ENCODE assay signal across 8 cellular contexts in the genomic region with DNA sequence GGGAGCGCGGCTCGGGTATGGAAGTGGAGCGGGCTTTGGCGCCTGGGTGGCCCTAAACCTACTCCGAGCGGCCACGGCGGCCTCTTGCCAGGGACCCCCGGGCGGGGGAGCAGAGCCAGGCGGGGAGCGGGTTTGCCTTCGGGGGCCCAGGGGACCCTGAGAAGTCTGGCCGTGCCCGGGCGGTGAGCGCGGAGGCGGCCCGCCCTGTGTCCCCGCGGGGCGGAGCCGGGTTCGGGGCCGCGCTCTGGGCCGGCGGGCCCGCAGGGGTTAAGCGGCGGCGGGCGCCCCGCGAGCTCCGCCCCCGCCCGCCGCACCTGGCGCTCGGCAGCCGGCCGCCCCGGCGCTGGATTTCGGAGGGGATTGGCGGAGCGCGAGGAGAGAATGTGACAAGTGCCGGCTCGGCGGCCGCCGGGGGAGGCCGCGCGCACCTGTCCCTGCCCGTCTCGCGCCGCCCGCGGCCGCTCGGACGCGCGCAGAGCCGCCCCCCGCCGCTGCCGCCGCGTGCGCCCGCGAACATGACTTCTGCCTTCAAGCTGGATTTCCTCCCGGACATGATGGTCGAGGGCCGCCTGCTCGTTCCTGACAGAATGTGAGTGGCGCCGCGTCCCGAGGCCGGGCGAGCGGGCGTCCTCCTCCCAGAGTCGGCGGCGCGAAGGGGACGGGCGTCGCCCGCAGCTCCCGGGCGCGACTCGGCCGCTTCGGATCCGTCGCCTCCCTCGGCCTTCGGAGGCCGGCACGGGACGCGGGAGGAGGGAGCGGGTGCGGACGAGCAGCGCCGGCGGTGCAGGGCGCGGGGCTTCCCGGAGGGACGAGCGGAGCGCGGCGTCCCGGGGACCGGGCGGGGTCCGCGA. TPM values are rescaled to one million over a fixed set of nuclear protein-coding genes. Genes with fewer than 3 reads are reported as not detected.
DNase-seq lines count a peak whose midpoint lies in the region; ATAC-seq and TF ChIP-seq lines count a peak whose summit lies in the region.

A gene (plus strand): TSS at position 298 of the 851 bp plus-strand sequence. CDS start 218 bp downstream, at position 516.

- H3K27ac ChIP-seq in CD4-positive, CD25-positive, alpha-beta regulatory T cell (ENCODE audit: insufficient read depth, low read length, poor library complexity, severe bottlenecking), result no peak within 1 kb of the TSS
- H3K27ac ChIP-seq in HUES48 (ENCODE audit: low read depth, low read length) (peak within 1 kb of the TSS; percentile 84), right lobe of liver (no peak within 1 kb of the TSS)

- peak; percentile 28 to 44 (median 39) for DNase-seq in CD4-positive, CD25-positive, alpha-beta regulatory T cell
- peak; percentile 29 to 42 for DNase-seq in activated CD4-positive, alpha-beta T cell treated with anti-CD3 and anti-CD28 coated beads for 4 hours
- DNase-seq in dermis blood vessel endothelial cell (peak; percentile 70), right lobe of liver (peak in 2 of 3 donors; percentile 42 to 57), DMS114 treated with DMSO at 0.1 percent for 48 hours (lab: John Stamatoyannopoulos, UW; ENCODE audit: unreplicated experiment) (no peak)
- DNase-seq in stimulated activated CD4-positive, alpha-beta T cell treated with anti-CD3 and anti-CD28 coated beads, Interleukin-4, amount 100 ng/mL, for 48 hours (ENCODE audit: low read depth in 2 of 2), result peak; percentile 27 to 36

- peak; percentile 56 to 58 for ATAC-seq in CD4-positive, CD25-positive, alpha-beta regulatory T cell (ENCODE audit: low read depth in 2 of 2)
- ATAC-seq in GM19467 (IDR thresholded peaks at IDR 0.05; ENCODE audit: unreplicated experiment), result peak; percentile 74
- ATAC-seq in right lobe of liver, result peak; percentile 26 to 52 (median 42)

- H3K36me3 Mint-ChIP-seq in CD4-positive, CD25-positive, alpha-beta regulatory T cell, result no peaks in the 10 kb centered on the region

- no peak for TF ChIP-seq CTCF in right lobe of liver (IDR thresholded peaks at IDR 0.05)

- no peak for TF ChIP-seq POLR2A in right lobe of liver (IDR thresholded peaks at IDR 0.05)

- peaks cover 73% of the 10 kb centered on the region for H3K27me3 ChIP-seq in CD4-positive, CD25-positive, alpha-beta regulatory T cell (ENCODE audit: control insufficient read depth, insufficient read depth, low read length)
- peaks cover 38% of the 10 kb centered on the region for H3K27me3 ChIP-seq in HUES48 (ENCODE audit: control insufficient read depth, insufficient read depth, low read length)
- peaks cover 0 to 5% of the 10 kb centered on the region in 2 donors for H3K27me3 ChIP-seq in right lobe of liver

- H3K9ac ChIP-seq in HUES48 (ENCODE audit: low read depth, low read length), result peak within 1 kb of the TSS; percentile 61

- no peak within 1 kb of the TSS for H3K27ac Mint-ChIP-seq in CD4-positive, CD25-positive, alpha-beta regulatory T cell

- peak within 1 kb of the TSS; percentile 68 to 85 (median 82) for H3K4me3 Mint-ChIP-seq in CD4-positive, CD25-positive, alpha-beta regulatory T cell

- peaks cover 10% of the 10 kb centered on the region for H3K4me1 ChIP-seq in CD4-positive, CD25-positive, alpha-beta regulatory T cell (ENCODE audit: control insufficient read depth, insufficient read depth, low read length, poor library complexity, severe bottlenecking)
- peaks cover 53% of the 10 kb centered on the region for H3K4me1 ChIP-seq in HUES48 (ENCODE audit: control insufficient read depth, insufficient read depth, low read length)
- peaks cover 0 to 5% (median 0%) of the 10 kb centered on the region in 4 donors for H3K4me1 ChIP-seq in right lobe of liver

- peak within 1 kb of the TSS; percentile 54 for H3K4me3 ChIP-seq in CD4-positive, CD25-positive, alpha-beta regulatory T cell (ENCODE audit: low read depth, low read length)
- peak within 1 kb of the TSS; percentile 84 for H3K4me3 ChIP-seq in HUES48 (ENCODE audit: low read depth, low read length)
- peak within 1 kb of the TSS; percentile 19 to 49 (median 21) for H3K4me3 ChIP-seq in right lobe of liver

- H3K9me3 ChIP-seq in CD4-positive, CD25-positive, alpha-beta regulatory T cell (ENCODE audit: control insufficient read depth in 2 of 2, low read length in 2 of 2), result no peaks in the 10 kb centered on the region
- no peaks in the 10 kb centered on the region for H3K9me3 ChIP-seq in HUES48 (ENCODE audit: control insufficient read depth, insufficient read depth, low read length)
- no peaks in the 10 kb centered on the region for H3K9me3 ChIP-seq in right lobe of liver

- 0% methylated on average over 10 of the region's 132 CpGs for WGBS in right lobe of liver (ENCODE audit: insufficient coverage, low coverage, low lambda C conversion rate, missing lambda C conversion rate)

- intact Hi-C loops in right lobe of liver (cut with DNase I), result no loop called here

- no peaks in the 10 kb centered on the region for H3K36me3 ChIP-seq in CD4-positive, CD25-positive, alpha-beta regulatory T cell (ENCODE audit: control insufficient read depth, insufficient read depth, low read length)
- H3K36me3 ChIP-seq in HUES48 (ENCODE audit: control insufficient read depth, insufficient read depth, low read length) (no peaks in the 10 kb centered on the region), right lobe of liver (no peaks in the 10 kb centered on the region)

- H3K4me1 Mint-ChIP-seq in CD4-positive, CD25-positive, alpha-beta regulatory T cell, result peaks cover 0 to 14% (median 7%) of the 10 kb centered on the region in 4 donors

- peaks cover 87% of the 10 kb centered on the region for H3K27me3 Mint-ChIP-seq in CD4-positive, CD25-positive, alpha-beta regulatory T cell

- H3K9me3 Mint-ChIP-seq in CD4-positive, CD25-positive, alpha-beta regulatory T cell, result peaks cover 0 to 5% (median 0%) of the 10 kb centered on the region in 7 donors

RNA-seq across cellular contexts. Expression of the gene that starts here (rescaled TPM):
- 230 TPM for total RNA-seq in CD4-positive, CD25-positive, alpha-beta regulatory T cell
- polyA plus RNA-seq in CD4-positive, CD25-positive, alpha-beta regulatory T cell, result 100 to 1,000 TPM; 117 to 162 (median 145) TPM
- total RNA-seq in dermis blood vessel endothelial cell, result 10.2 and 18.5 TPM in 2 replicates
- 1 to 10 TPM; 2.4 to 6.2 (median 3.7) TPM for total RNA-seq in right lobe of liver

Comparison
In these comparisons a context has a peak if more than half of its experiments do, and no peak if none do; other contexts are left out.
1. RNA of the gene that starts here (total RNA-seq): 230 TPM in CD4-positive, CD25-positive, alpha-beta regulatory T cell (single experiment); 10.2 to 18.5 TPM in dermis blood vessel endothelial cell and 2.4 to 6.2 TPM in right lobe of liver; every median in the first group is over 10 times any median in the second.
2. H3K4me3 ChIP-seq: peak in every context shown above with its lines; median percentile 84 in HUES48; 54 in CD4-positive, CD25-positive, alpha-beta regulatory T cell; 21 in right lobe of liver.
3. Peak in every context shown above with its lines, with median percentiles within 50 percentile points of each other: ATAC-seq.